ENCODE assay signal across 21 cellular contexts in the genomic region with DNA sequence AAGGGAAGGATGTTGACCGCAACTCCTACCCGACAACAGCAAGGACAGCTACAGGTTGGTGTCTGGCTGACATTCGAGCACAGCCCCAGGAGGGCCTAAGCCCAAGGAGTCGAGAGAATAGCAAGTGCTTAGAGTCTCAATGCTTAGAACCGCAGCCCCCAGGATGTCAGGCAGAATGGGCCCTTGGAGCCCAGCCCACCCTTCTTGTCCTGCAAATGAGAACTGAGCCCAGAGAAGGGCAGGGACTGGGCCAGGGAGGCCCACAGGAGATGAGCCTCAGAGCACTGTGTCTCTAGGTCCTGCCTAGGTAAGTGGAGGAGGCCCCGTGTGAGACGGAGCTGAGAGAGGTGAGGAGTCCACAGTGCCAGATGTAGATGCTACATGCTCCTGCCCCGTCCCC.
DNase-seq lines count a peak whose midpoint lies in the region; TF ChIP-seq lines count a peak whose summit lies in the region.
"Had no signal": no experiment of that assay in that cellular context is flagged by ENCODE, and none has a peak within 500 bp of the region (broad histone marks: within the 10 kb centered on the region; RNA-seq: fewer than 3 reads in every experiment).

No MANE protein-coding gene starts in this region.

- no peaks in the 10 kb centered on the region for H3K79me2 ChIP-seq in neural progenitor cell (ENCODE audit: low read depth)

- intact Hi-C loops in CD4-positive, alpha-beta memory T cell (cut with micrococcal nuclease), result no loop called here

- POLR2A ChIA-PET in HEK293 (lab: Yijun Ruan, JAX), result no interaction called here
- POLR2A ChIA-PET in CD4-positive, alpha-beta memory T cell (lab: Charles Lee; ENCODE audit: partially characterized antibody), result no interaction called here

- H3K9me3 Mint-ChIP-seq in endodermal cell (no peaks in the 10 kb centered on the region), neural progenitor cell (no peaks in the 10 kb centered on the region)
- H3K9me3 Mint-ChIP-seq in CD4-positive, alpha-beta memory T cell, result no peaks in the 10 kb centered on the region

- no peaks in the 10 kb centered on the region for H3F3A ChIP-seq in neural progenitor cell (ENCODE audit: low read depth)

- H3K27ac Mint-ChIP-seq in endodermal cell (no peak overlapping the region), neural progenitor cell (no peak overlapping the region)
- no peak overlapping the region for H3K27ac Mint-ChIP-seq in CD4-positive, alpha-beta memory T cell

- H3K4me1 Mint-ChIP-seq in endodermal cell (peaks cover 34% of the 10 kb centered on the region), neural progenitor cell (peaks cover 32% of the 10 kb centered on the region)
- no peaks in the 10 kb centered on the region for H3K4me1 Mint-ChIP-seq in CD4-positive, alpha-beta memory T cell

- no peak overlapping the region for H3K4me3 ChIP-seq in HEK293 (ENCODE audit: low read depth, low read length)
- no peak overlapping the region for H3K4me3 ChIP-seq in endodermal cell (ENCODE audit: low read length)
- H3K4me3 ChIP-seq in neural progenitor cell, result no peak overlapping the region
- no peak overlapping the region for H3K4me3 ChIP-seq in CD4-positive, alpha-beta memory T cell (ENCODE audit: low read length in 2 of 2)
- H3K4me3 ChIP-seq: GM12878, GM23248 had no signal

- H3K9ac ChIP-seq in endodermal cell (ENCODE audit: extremely low read depth, low read length, poor library complexity, severe bottlenecking) (no peak overlapping the region), neural progenitor cell (no peak overlapping the region)
- H3K9ac ChIP-seq: GM23248 had no signal

- H3K4me1 ChIP-seq in HEK293 (ENCODE audit: control insufficient read depth, insufficient read depth, low read length) (no peaks in the 10 kb centered on the region), endodermal cell (ENCODE audit: control insufficient read depth, insufficient read depth, low read length) (peaks cover 25% of the 10 kb centered on the region), neural progenitor cell (peaks cover 19% of the 10 kb centered on the region)
- H3K4me1 ChIP-seq in CD4-positive, alpha-beta memory T cell (ENCODE audit: insufficient read depth, low read length), result no peaks in the 10 kb centered on the region

- H3K27ac ChIP-seq in HEK293 (ENCODE audit: extremely low read depth, low read depth, low read length), result no peak overlapping the region
- no peak overlapping the region for H3K27ac ChIP-seq in endodermal cell (ENCODE audit: low read depth, low read length)
- no peak overlapping the region for H3K27ac ChIP-seq in neural progenitor cell
- no peak overlapping the region for H3K27ac ChIP-seq in CD4-positive, alpha-beta memory T cell (ENCODE audit: low read depth, low read length)
- H3K27ac ChIP-seq: 22Rv1, GM23248 had no signal

- CTCF ChIA-PET in HEK293 (lab: Yijun Ruan, JAX), result interaction anchor here (0.6 kb wide), 1 partner anchor 189 kb away, joined by 4 read pairs; no protein-coding TSS in a partner anchor
- CTCF ChIA-PET in CD4-positive, alpha-beta memory T cell (lab: Charles Lee; ENCODE audit: partially characterized antibody), result no interaction called here

- no peaks in the 10 kb centered on the region for H4K20me1 ChIP-seq in neural progenitor cell (ENCODE audit: low read depth)

- H3K27me3 Mint-ChIP-seq in endodermal cell (ENCODE audit: insufficient read depth) (no peaks in the 10 kb centered on the region), neural progenitor cell (ENCODE audit: insufficient read depth, low read depth) (peaks cover 19% of the 10 kb centered on the region)
- H3K27me3 Mint-ChIP-seq in CD4-positive, alpha-beta memory T cell, result peaks cover 0 to 5% of the 10 kb centered on the region in 2 donors

- WGBS in endodermal cell (ENCODE audit: insufficient coverage in 1 of 2, insufficient read length in 1 of 2), 2 experiments, result 59 to 74% methylated on average over 5 to 8 of the region's 8 CpGs

- no peaks in the 10 kb centered on the region for H3K27me3 ChIP-seq in endodermal cell (ENCODE audit: control insufficient read depth, insufficient read depth, low read length, poor library complexity, severe bottlenecking)
- H3K27me3 ChIP-seq in neural progenitor cell, result no peaks in the 10 kb centered on the region
- no peaks in the 10 kb centered on the region for H3K27me3 ChIP-seq in CD4-positive, alpha-beta memory T cell (ENCODE audit: insufficient read depth, low read length)

- H3K4me2 ChIP-seq in neural progenitor cell, result peak overlapping the region; percentile 60

- no peak overlapping the region for H2AFZ ChIP-seq in neural progenitor cell (replicated peaks)
- H2AFZ ChIP-seq: GM23248 had no signal

- DNase-seq in DMS79 treated with DMSO at 0.1 percent for 48 hours (lab: John Stamatoyannopoulos, UW), result peak; percentile 14
- no peak for DNase-seq in DMS79 (lab: John Stamatoyannopoulos, UW)
- peak; percentile 72 for DNase-seq in endodermal cell
- peak; percentile 42 for DNase-seq in neural progenitor cell (ENCODE audit: low spot score)
- no peak for DNase-seq in CD4-positive, alpha-beta memory T cell
- no peak for DNase-seq in HuH-7 (ENCODE audit: low spot score)
- no peak for DNase-seq in DMS114 treated with DMSO at 0.1 percent for 48 hours (lab: John Stamatoyannopoulos, UW; ENCODE audit: unreplicated experiment)
- DNase-seq: AML-193, DMS 273 treated with DMSO at 0.1 percent for 48 hours, GF-D8, GM23248, KBM-7, MV-4-11, NCI-H1694 treated with DMSO at 0.1 percent for 48 hours, NCI-H2227 treated with DMSO at 0.1 percent for 48 hours, NCI-H82, RPMI8226, SIG-M5 had no signal

- H3K36me3 ChIP-seq in HEK293 (ENCODE audit: control insufficient read depth in 2 of 2, insufficient read depth in 1 of 2, low read length in 2 of 2) (no peaks in the 10 kb centered on the region), endodermal cell (ENCODE audit: control insufficient read depth, insufficient read depth, low read length) (no peaks in the 10 kb centered on the region), neural progenitor cell (no peaks in the 10 kb centered on the region)
- H3K36me3 ChIP-seq in CD4-positive, alpha-beta memory T cell (ENCODE audit: insufficient read depth, low read length), result no peaks in the 10 kb centered on the region

- H3K9me3 ChIP-seq in HEK293 (ENCODE audit: control insufficient read depth, insufficient read depth, low read depth, low read length), result no peaks in the 10 kb centered on the region
- H3K9me3 ChIP-seq in endodermal cell (ENCODE audit: control insufficient read depth, low read length), result no peaks in the 10 kb centered on the region
- H3K9me3 ChIP-seq in neural progenitor cell (ENCODE audit: low read depth), result no peaks in the 10 kb centered on the region
- no peaks in the 10 kb centered on the region for H3K9me3 ChIP-seq in CD4-positive, alpha-beta memory T cell (ENCODE audit: control insufficient read depth in 1 of 2, low read length in 2 of 2)

- H3K4me3 Mint-ChIP-seq in endodermal cell (no peak overlapping the region), neural progenitor cell (no peak overlapping the region)
- no peak overlapping the region for H3K4me3 Mint-ChIP-seq in CD4-positive, alpha-beta memory T cell

- H3K36me3 Mint-ChIP-seq in endodermal cell (ENCODE audit: low read depth), result no peaks in the 10 kb centered on the region
- H3K36me3 Mint-ChIP-seq in neural progenitor cell, result no peaks in the 10 kb centered on the region
- peaks cover 0 to 3% of the 10 kb centered on the region in 2 donors for H3K36me3 Mint-ChIP-seq in CD4-positive, alpha-beta memory T cell

- TF ChIP-seq CTCF in HEK293 (tag by site-specific recombination; IDR thresholded peaks at IDR 0.05), result no peak
- no peak for TF ChIP-seq CTCF in endodermal cell (conservative IDR thresholded peaks at IDR 0.05)
- no peak for TF ChIP-seq CTCF in neural progenitor cell (IDR thresholded peaks at IDR 0.05)

TF ChIP-seq in HEK293, 187 proteins besides CTCF, POLR2A, EP300 and RAD21:
- TF ChIP-seq SCRT2 (tag by site-specific recombination; IDR thresholded peaks at IDR 0.05), result peak; percentile 48; the same call in 1 of the 2 replicates
- no peak for TF ChIP-seq ZNF704 (tag by site-specific recombination; IDR thresholded peaks at IDR 0.05)

Comparison
In these comparisons a context has a peak if more than half of its experiments do, and no peak if none do; other contexts are left out.
1. DNase-seq: peak in DMS79 treated with DMSO at 0.1 percent for 48 hours (single experiment), endodermal cell (single experiment) and neural progenitor cell (single experiment); none in DMS79 (single experiment), CD4-positive, alpha-beta memory T cell (0 of 5), HuH-7 (single experiment) and DMS114 treated with DMSO at 0.1 percent for 48 hours (single experiment).